Comparison of ENCODE assay signal across 8 cellular contexts in the genomic region with DNA sequence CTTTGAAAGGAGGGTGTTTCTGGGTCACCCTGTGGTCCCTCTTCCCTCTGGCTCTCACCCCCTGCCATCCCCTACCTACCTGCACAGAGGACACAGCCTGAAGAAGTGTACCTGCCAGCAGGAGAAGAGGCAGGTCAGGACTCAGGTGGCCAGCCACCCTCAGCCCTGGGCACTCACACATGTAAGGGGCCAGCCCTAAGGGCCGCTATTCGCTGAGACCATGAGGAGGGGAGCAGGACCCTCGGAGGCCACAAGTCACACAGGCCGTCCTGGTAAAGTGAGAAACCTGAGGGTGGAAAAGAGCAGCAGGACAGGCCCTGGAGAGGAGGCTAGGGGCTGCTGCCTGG. TPM values are rescaled to one million over a fixed set of nuclear protein-coding genes. Genes with fewer than 3 reads are reported as not detected.
DNase-seq lines count a peak whose midpoint lies in the region; ATAC-seq and TF ChIP-seq lines count a peak whose summit lies in the region.

No MANE protein-coding gene starts in this region.

- peak overlapping the region in 9 of 10 donors; percentile 76 to 97 (median 93) for H3K27ac ChIP-seq in heart right ventricle
- H3K27ac ChIP-seq in urinary bladder (ENCODE audit: low read depth), result no peak overlapping the region

- peak overlapping the region; percentile 97 for H3K27ac Mint-ChIP-seq in activated naive CD8-positive, alpha-beta T cell treated with anti-CD3 and anti-CD28 coated beads, Interleukin-2, amount 50 U/mL, for 24 hours

- H3K4me1 ChIP-seq in heart right ventricle (peaks cover 3 to 41% (median 20%) of the 10 kb centered on the region in 9 donors), urinary bladder (ENCODE audit: insufficient read depth) (peaks cover 2% of the 10 kb centered on the region)

- H3K27me3 Mint-ChIP-seq in activated naive CD8-positive, alpha-beta T cell treated with anti-CD3 and anti-CD28 coated beads, Interleukin-2, amount 50 U/mL, for 24 hours, result no peaks in the 10 kb centered on the region

- no peaks in the 10 kb centered on the region for H3K9me3 Mint-ChIP-seq in activated naive CD8-positive, alpha-beta T cell treated with anti-CD3 and anti-CD28 coated beads, Interleukin-2, amount 50 U/mL, for 24 hours

- peaks cover 28% of the 10 kb centered on the region for H3K4me1 Mint-ChIP-seq in activated naive CD8-positive, alpha-beta T cell treated with anti-CD3 and anti-CD28 coated beads, Interleukin-2, amount 50 U/mL, for 24 hours

- H3K36me3 ChIP-seq in heart right ventricle (peaks cover 0 to 25% (median 0%) of the 10 kb centered on the region in 9 donors), urinary bladder (ENCODE audit: insufficient read depth) (no peaks in the 10 kb centered on the region)

- intact Hi-C loops in heart right ventricle (cut with DNase I) (loop anchor here in 6 of 10 donors (1.0 to 2.0 kb wide), 4 partner anchors 18 to 49 kb away; partner anchors contain the start of genes ZNF672 (in 3 of the 6) and PGBD2 (in 1 of the 6)), left cardiac atrium (cut with DNase I) (loop anchor here in 1 of 2 donors (1.0 kb wide), 1 partner anchor 18 kb away; no protein-coding TSS in a partner anchor), lower leg skin (cut with DNase I; ENCODE audit: low total_unique reads) (no loop called here)

- no peak for TF ChIP-seq POLR2A in lower leg skin (IDR thresholded peaks at IDR 0.05)

- ATAC-seq in heart right ventricle, result peak in 1 of 8 donors; percentile 9
- no peak for ATAC-seq in left cardiac atrium
- ATAC-seq in activated naive CD8-positive, alpha-beta T cell treated with anti-CD3 and anti-CD28 coated beads, Interleukin-2, amount 50 U/mL, for 24 hours, result no peak

- peaks cover 29% of the 10 kb centered on the region for H3K36me3 Mint-ChIP-seq in activated naive CD8-positive, alpha-beta T cell treated with anti-CD3 and anti-CD28 coated beads, Interleukin-2, amount 50 U/mL, for 24 hours (ENCODE audit: low read depth)

- WGBS in heart right ventricle, 2 donors, result 26 to 28% methylated on average over 4 of the region's 4 CpGs
- 17 to 25% methylated on average over 4 of the region's 4 CpGs for WGBS in lower leg skin, 2 donors
- 13% methylated on average over 4 of the region's 4 CpGs for WGBS in urinary bladder

- DNase-seq in heart right ventricle, result no peak
- no peak for DNase-seq in left cardiac atrium
- no peak for DNase-seq in activated naive CD8-positive, alpha-beta T cell treated with anti-CD3 and anti-CD28 coated beads, Interleukin-2, amount 50 U/mL, for 24 hours
- no peak for DNase-seq in lower leg skin (ENCODE audit: low spot score in 2 of 2)
- no peak for DNase-seq in NCI-H2107 treated with DMSO at 0.1 percent for 48 hours (lab: John Stamatoyannopoulos, UW; ENCODE audit: unreplicated experiment)
- no peak for DNase-seq in NCI-H345 treated with DMSO at 0.1 percent for 48 hours (lab: John Stamatoyannopoulos, UW; ENCODE audit: unreplicated experiment)
- no peak for DNase-seq in DMS 273 treated with DMSO at 0.1 percent for 48 hours (lab: John Stamatoyannopoulos, UW)

- no peaks in the 10 kb centered on the region for H3K27me3 ChIP-seq in heart right ventricle

- H3K4me3 ChIP-seq in heart right ventricle (peak overlapping the region; percentile 43 to 80 (median 64)), lower leg skin (ENCODE audit: low read depth, poor library complexity, severe bottlenecking) (peak overlapping the region; percentile 36), urinary bladder (ENCODE audit: low read depth, low read length) (peak overlapping the region; percentile 49)

- peak overlapping the region; percentile 95 for H3K4me3 Mint-ChIP-seq in activated naive CD8-positive, alpha-beta T cell treated with anti-CD3 and anti-CD28 coated beads, Interleukin-2, amount 50 U/mL, for 24 hours

- no peaks in the 10 kb centered on the region for H3K9me3 ChIP-seq in heart right ventricle

- TF ChIP-seq CTCF in heart right ventricle (IDR thresholded peaks at IDR 0.05), result no peak
- TF ChIP-seq CTCF in lower leg skin (IDR thresholded peaks at IDR 0.05), result no peak

RNA-seq across cellular contexts. Expression of gene ZNF692, which starts 1.2 kb away (rescaled TPM):
- total RNA-seq in heart right ventricle, result 10 to 100 TPM in 9 of 10 donors, 1 to 10 TPM in 1; 7.1 to 26.5 (median 11.8) TPM
- polyA plus RNA-seq in heart right ventricle, result 100 to 1,000 TPM in 1 of 2 donors, 10 to 100 TPM in 1; 23.0 to 102 TPM
- total RNA-seq in left cardiac atrium, result 10 to 100 TPM; 16.3 to 22.3 TPM
- 10 to 100 TPM; 46.3 to 90.2 (median 65.2) TPM for total RNA-seq in lower leg skin
- total RNA-seq in urinary bladder, result 14.7 TPM
- 40.8 TPM for polyA plus RNA-seq in urinary bladder

RNA-seq across cellular contexts. Expression of gene ZNF672, which starts 19.7 kb away (rescaled TPM):
- total RNA-seq in heart right ventricle (10 to 100 TPM; 31.9 to 44.4 (median 37.3) TPM), left cardiac atrium (10 to 100 TPM; 41.6 to 42.2 TPM), lower leg skin (10 to 100 TPM; 34.7 to 50.4 (median 42.6) TPM), urinary bladder (12.9 TPM)
- polyA plus RNA-seq in heart right ventricle (10 to 100 TPM; 16.1 to 36.1 TPM), urinary bladder (32.5 TPM)

RNA-seq across cellular contexts. Expression of gene SH3BP5L, which starts 32.0 kb away (rescaled TPM):
- total RNA-seq in heart right ventricle (10 to 100 TPM; 14.9 to 26.2 (median 18.0) TPM), left cardiac atrium (10 to 100 TPM; 15.1 to 18.5 TPM), lower leg skin (10 to 100 TPM; 31.4 to 45.4 (median 33.9) TPM), urinary bladder (12.7 TPM)
- polyA plus RNA-seq in heart right ventricle (10 to 100 TPM; 19.2 to 30.5 TPM), urinary bladder (21.8 TPM)

RNA-seq across cellular contexts. Expression of gene PGBD2, which starts 48.3 kb away (rescaled TPM):
- total RNA-seq in heart right ventricle, result 1 to 10 TPM; 1.3 to 3.4 (median 2.2) TPM
- 1 to 10 TPM; 1.7 to 3.0 TPM for polyA plus RNA-seq in heart right ventricle
- total RNA-seq in left cardiac atrium, result 1 to 10 TPM; 3.5 TPM
- 10 to 100 TPM; 12.2 to 15.4 (median 12.8) TPM for total RNA-seq in lower leg skin
- 10.2 TPM for total RNA-seq in urinary bladder
- 4.2 TPM for polyA plus RNA-seq in urinary bladder
